12 cellular contexts compared by ENCODE assay signal in the genomic region with DNA sequence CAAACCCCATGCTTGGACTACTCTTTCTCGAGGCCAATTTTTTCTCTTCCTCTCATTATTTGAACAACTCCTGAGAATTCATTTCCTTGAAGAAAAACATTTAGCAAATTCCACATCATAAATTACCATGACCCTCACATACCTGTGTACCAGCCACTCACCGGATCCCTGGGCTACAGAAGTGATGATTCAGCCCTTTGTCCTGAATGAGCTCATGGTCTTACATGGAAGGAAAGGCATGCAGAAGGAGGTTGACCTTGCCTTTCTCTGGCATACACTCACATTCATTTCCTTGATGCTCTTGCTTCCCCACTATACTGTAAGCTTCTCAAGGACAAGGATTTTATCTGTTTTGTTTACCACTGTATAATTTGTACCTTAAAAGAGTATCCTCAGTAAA.
A peak's percentile ranks its signal among the peaks of the same experiment; 100 is the strongest.
DNase-seq lines count a peak whose midpoint lies in the region; ATAC-seq, FAIRE-seq and TF ChIP-seq lines count a peak whose summit lies in the region.
"Had no signal": no experiment of that assay in that cellular context is flagged by ENCODE, and none has a peak within 500 bp of the region (broad histone marks: within the 10 kb centered on the region; RNA-seq: fewer than 3 reads in every experiment).

No MANE protein-coding gene starts in this region.

- peak; percentile 55 for FAIRE-seq in endothelial cell of umbilical vein (lab: Jason Lieb, UNC)

- H3K9ac ChIP-seq in NT2/D1 (ENCODE audit: insufficient read length, low read depth) (no peak overlapping the region), endothelial cell of umbilical vein (replicated peaks; ENCODE audit: extremely low read depth, insufficient read depth, low read length) (peak overlapping the region; percentile 42)

- no peaks in the 10 kb centered on the region for H3K9me1 ChIP-seq in endothelial cell of umbilical vein (replicated peaks; ENCODE audit: control insufficient read depth, extremely low read depth, insufficient read depth, low read length)

- peak overlapping the region; percentile 99 for H3K27ac Mint-ChIP-seq in Calu3 (ENCODE audit: unreplicated experiment)
- H3K27ac Mint-ChIP-seq in CD4-positive, alpha-beta memory T cell: no peak overlapping the region
- H3K27ac Mint-ChIP-seq: activated T-helper 2 cell treated with anti-CD3 and anti-CD28 coated beads, Interferon-gamma antibody, Interleukin-2, Interleukin-4, amounts not matched to agents 10 μg/mL and 5 μg/mL and 100 μg/mL, durations not matched to agents 14 hours and 24 hours and 36 hours; memory B cell; stimulated activated effector memory CD8-positive, alpha-beta T cell treated with anti-CD3 and anti-CD28 coated beads, Interleukin-12 subunit alpha, Interleukin-12 subunit beta, amount 100 ng/mL, for 72 hours had no signal

- H3K27me3 Mint-ChIP-seq in Calu3 (ENCODE audit: unreplicated experiment): no peaks in the 10 kb centered on the region
- no peaks in the 10 kb centered on the region for H3K27me3 Mint-ChIP-seq in CD4-positive, alpha-beta memory T cell

- ATAC-seq in GM21619 (IDR thresholded peaks at IDR 0.05; ENCODE audit: unreplicated experiment): no peak
- ATAC-seq: stimulated activated effector memory CD8-positive, alpha-beta T cell treated with anti-CD3 and anti-CD28 coated beads, Interleukin-12 subunit alpha, Interleukin-12 subunit beta, amount 100 ng/mL, for 72 hours had no signal

- CTCF ChIA-PET in Calu3 (lab: Charles Lee): interaction anchor here (0.9 to 1.4 kb wide), 3 partner anchors 13 to 259 kb away, joined by 3 to 4 read pairs (median 3); no protein-coding TSS in a partner anchor
- CTCF ChIA-PET in endothelial cell of umbilical vein (lab: Charles Lee): interaction anchor here (1.2 to 1.4 kb wide), 2 partner anchors 93 to 191 kb away, joined by 3 read pairs; no protein-coding TSS in a partner anchor
- CTCF ChIA-PET in CD4-positive, alpha-beta memory T cell (lab: Charles Lee; ENCODE audit: partially characterized antibody): no interaction called here

- H3K4me3 ChIP-seq in NT2/D1 (ENCODE audit: insufficient read length, low read depth): no peak overlapping the region
- H3K4me3 ChIP-seq in endothelial cell of umbilical vein (replicated peaks in 1 of 3; ENCODE audit: insufficient read depth in 1 of 3, low read depth in 1 of 3, low read length in 3 of 3): no peak overlapping the region
- H3K4me3 ChIP-seq in CD4-positive, alpha-beta memory T cell (ENCODE audit: low read length in 2 of 2): no peak overlapping the region

- H3K4me1 Mint-ChIP-seq in Calu3 (ENCODE audit: low read depth, unreplicated experiment): peaks cover 54% of the 10 kb centered on the region
- no peaks in the 10 kb centered on the region for H3K4me1 Mint-ChIP-seq in CD4-positive, alpha-beta memory T cell
- H3K4me1 Mint-ChIP-seq: memory B cell; stimulated activated effector memory CD8-positive, alpha-beta T cell treated with anti-CD3 and anti-CD28 coated beads, Interleukin-12 subunit alpha, Interleukin-12 subunit beta, amount 100 ng/mL, for 72 hours had no signal

- TF ChIP-seq CTCF in Calu3 (IDR thresholded peaks at IDR 0.05; ENCODE audit: unreplicated experiment): no peak
- TF ChIP-seq CTCF in endothelial cell of umbilical vein (IDR thresholded peaks at IDR 0.05; ENCODE audit: extremely low read depth in 1 of 2, insufficient read depth in 1 of 2, low read depth in 1 of 2, low read length in 2 of 2): no peak

- peaks cover 14% of the 10 kb centered on the region for H3K9me3 Mint-ChIP-seq in Calu3 (ENCODE audit: low read depth, unreplicated experiment)
- peaks cover 0 to 7% (median 2%) of the 10 kb centered on the region in 8 donors for H3K9me3 Mint-ChIP-seq in CD4-positive, alpha-beta memory T cell

- H3K27ac ChIP-seq in endothelial cell of umbilical vein (ENCODE audit: insufficient read depth, low read depth, low read length): peak overlapping the region; percentile 61
- no peak overlapping the region for H3K27ac ChIP-seq in CD4-positive, alpha-beta memory T cell (ENCODE audit: low read depth, low read length)

- dilution Hi-C loops in endothelial cell of umbilical vein (cut with MboI; ENCODE audit: extremely low pct_ligation_motif_present, low sequenced_read_pairs): no loop called here

- POLR2A ChIA-PET in endothelial cell of umbilical vein (lab: Charles Lee): no interaction called here
- POLR2A ChIA-PET in CD4-positive, alpha-beta memory T cell (lab: Charles Lee; ENCODE audit: partially characterized antibody): no interaction called here

- BruUV-seq in Calu3 (replicated peaks; lab: Mats Ljungman, UMichigan) (no TSS peak), endothelial cell of umbilical vein (replicated peaks; lab: Mats Ljungman, UMichigan) (no TSS peak)

- no peak for TF ChIP-seq POLR2A in endothelial cell of umbilical vein (IDR thresholded peaks at IDR 0.05; ENCODE audit: low read depth, low read length)

- H3K27me3 ChIP-seq in NT2/D1 (ENCODE audit: insufficient read depth, insufficient read length) (no peaks in the 10 kb centered on the region), endothelial cell of umbilical vein (ENCODE audit: control insufficient read depth in 2 of 2, insufficient read depth in 2 of 2, low read length in 2 of 2) (no peaks in the 10 kb centered on the region)
- no peaks in the 10 kb centered on the region for H3K27me3 ChIP-seq in CD4-positive, alpha-beta memory T cell (ENCODE audit: insufficient read depth, low read length)

- peak overlapping the region; percentile 12 for H3K4me3 Mint-ChIP-seq in Calu3 (ENCODE audit: low read depth, unreplicated experiment)
- H3K4me3 Mint-ChIP-seq in CD4-positive, alpha-beta memory T cell: no peak overlapping the region
- H3K4me3 Mint-ChIP-seq: memory B cell; stimulated activated effector memory CD8-positive, alpha-beta T cell treated with anti-CD3 and anti-CD28 coated beads, Interleukin-12 subunit alpha, Interleukin-12 subunit beta, amount 100 ng/mL, for 72 hours had no signal

- intact Hi-C loops in Calu3 (cut with micrococcal nuclease; ENCODE audit: unreplicated experiment) (loop anchor here (1.0 to 5.0 kb wide), 3 partner anchors 30 to 259 kb away; no protein-coding TSS in a partner anchor), endothelial cell of umbilical vein (cut with micrococcal nuclease) (loop anchor here (1.0 kb wide), 2 partner anchors 30 to 34 kb away; no protein-coding TSS in a partner anchor)
- intact Hi-C loops in CD4-positive, alpha-beta memory T cell (cut with micrococcal nuclease): no loop called here

- H3K9me3 ChIP-seq in NT2/D1 (ENCODE audit: insufficient read depth, low read length) (0 out of 2 replicates have a peak, but pooled peaks cover 9% of the 10 kb centered on the region), endothelial cell of umbilical vein (replicated peaks; ENCODE audit: control insufficient read depth, insufficient read depth, low read length) (peaks cover 2% of the 10 kb centered on the region)
- H3K9me3 ChIP-seq in CD4-positive, alpha-beta memory T cell (ENCODE audit: control insufficient read depth in 1 of 2, low read length in 2 of 2): no peaks in the 10 kb centered on the region

- DNase-seq in Calu3 (peak; percentile 88), NT2/D1 (ENCODE audit: low read depth, low spot score) (peak; percentile 48), endothelial cell of umbilical vein (ENCODE audit: low read depth, low spot score) (peak; percentile 85), myocyte (ENCODE audit: low read depth) (peak; percentile 26), hippocampal formation (lab: John Stamatoyannopoulos, UW) (no peak), mesenteric fat pad (ENCODE audit: low spot score) (no peak)
- no peak for DNase-seq in CD4-positive, alpha-beta memory T cell
- DNase-seq: DMS79 had no signal

- H3K36me3 ChIP-seq in NT2/D1 (ENCODE audit: insufficient read depth, insufficient read length, low read length) (peaks cover 9% of the 10 kb centered on the region), endothelial cell of umbilical vein (ENCODE audit: control insufficient read depth in 2 of 2, extremely low read depth in 1 of 2, insufficient read depth in 2 of 2, low read length in 2 of 2) (no peaks in the 10 kb centered on the region)
- H3K36me3 ChIP-seq in CD4-positive, alpha-beta memory T cell (ENCODE audit: insufficient read depth, low read length): no peaks in the 10 kb centered on the region

- no peaks in the 10 kb centered on the region for H4K20me1 ChIP-seq in endothelial cell of umbilical vein (replicated peaks; ENCODE audit: control insufficient read depth, extremely low read depth, insufficient read depth, low read length)

- H2AFZ ChIP-seq in endothelial cell of umbilical vein (ENCODE audit: low read depth, low read length): no peak overlapping the region

- no peaks in the 10 kb centered on the region for H3K4me1 ChIP-seq in NT2/D1 (ENCODE audit: insufficient read depth, insufficient read length)
- H3K4me1 ChIP-seq in endothelial cell of umbilical vein (ENCODE audit: control insufficient read depth, extremely low read depth, insufficient read depth, low read length): peaks cover 24% of the 10 kb centered on the region
- H3K4me1 ChIP-seq in CD4-positive, alpha-beta memory T cell (ENCODE audit: insufficient read depth, low read length): no peaks in the 10 kb centered on the region

- H3K36me3 Mint-ChIP-seq in Calu3 (ENCODE audit: insufficient read depth, unreplicated experiment): peaks cover 18% of the 10 kb centered on the region
- no peaks in the 10 kb centered on the region for H3K36me3 Mint-ChIP-seq in CD4-positive, alpha-beta memory T cell
- H3K36me3 Mint-ChIP-seq: memory B cell; stimulated activated effector memory CD8-positive, alpha-beta T cell treated with anti-CD3 and anti-CD28 coated beads, Interleukin-12 subunit alpha, Interleukin-12 subunit beta, amount 100 ng/mL, for 72 hours had no signal

- H3K79me2 ChIP-seq in endothelial cell of umbilical vein (ENCODE audit: control insufficient read depth, insufficient read depth, low read length): no peaks in the 10 kb centered on the region

- H3K4me2 ChIP-seq in endothelial cell of umbilical vein (ENCODE audit: insufficient read depth, low read length): no peak overlapping the region

TF ChIP-seq in endothelial cell of umbilical vein, 7 proteins besides CTCF, POLR2A, EP300 and RAD21:
- TF ChIP-seq JUN (IDR thresholded peaks at IDR 0.05; ENCODE audit: borderline replicate concordance, insufficient read depth, insufficient read length, low read depth) (peak; percentile 79), POLR2AphosphoS5 (IDR thresholded peaks at IDR 0.05; ENCODE audit: insufficient read depth, low read depth, low read length) (peak; percentile 31), FOS (IDR thresholded peaks at IDR 0.05; ENCODE audit: borderline replicate concordance, insufficient read depth, low read length) (peak; percentile 66), MYC (IDR thresholded peaks at IDR 0.05; ENCODE audit: low read depth, low read length) (no peak), GATA2 (IDR thresholded peaks at IDR 0.05; ENCODE audit: insufficient read depth, insufficient read length, low read depth, low read length) (no peak)
- TF ChIP-seq, protein P1, sequence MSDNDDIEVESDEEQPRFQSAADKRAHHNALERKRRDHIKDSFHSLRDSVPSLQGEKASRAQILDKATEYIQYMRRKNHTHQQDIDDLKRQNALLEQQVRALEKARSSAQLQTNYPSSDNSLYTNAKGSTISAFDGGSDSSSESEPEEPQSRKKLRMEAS (IDR thresholded peaks at IDR 0.05; ENCODE audit: insufficient read depth, insufficient read length): no peak

Comparison
In these comparisons a context has a peak if more than half of its experiments do, and no peak if none do; other contexts are left out.
1. DNase-seq: peak in Calu3 (single experiment), NT2/D1 (single experiment), endothelial cell of umbilical vein (single experiment) and myocyte (single experiment); none in CD4-positive, alpha-beta memory T cell (0 of 5), hippocampal formation (0 of 2) and mesenteric fat pad (single experiment).